10 cellular contexts compared by ENCODE assay signal in genomic region chr1:118304722-118305344, GRCh38.
DNase-seq lines count a peak whose midpoint lies in the region; ATAC-seq and TF ChIP-seq lines count a peak whose summit lies in the region.
"Had no signal": no experiment of that assay in that cellular context is flagged by ENCODE, and none has a peak within 500 bp of the region (broad histone marks: within the 10 kb centered on the region; RNA-seq: fewer than 3 reads in every experiment).

No MANE protein-coding gene starts in this region.

- H3K36me3 Mint-ChIP-seq in brain, result no peaks in the 10 kb centered on the region
- H3K36me3 Mint-ChIP-seq in natural killer cell treated with Interleukin-12 subunit alpha and Interleukin-12 subunit beta and Interleukin-15 and Interleukin-18, amount 100 ng/mL, for 72 hours, result no peaks in the 10 kb centered on the region

- H4K5ac ChIP-seq in mesendoderm (ENCODE audit: low read length), result no peak overlapping the region

- no peaks in the 10 kb centered on the region for H3K79me1 ChIP-seq in mesendoderm (ENCODE audit: low read length)

- H3K4me3 Mint-ChIP-seq in brain, result no peak overlapping the region
- no peak overlapping the region for H3K4me3 Mint-ChIP-seq in natural killer cell treated with Interleukin-12 subunit alpha and Interleukin-12 subunit beta and Interleukin-15 and Interleukin-18, amount 100 ng/mL, for 72 hours

- no peaks in the 10 kb centered on the region for H3K27me3 Mint-ChIP-seq in brain
- H3K27me3 Mint-ChIP-seq in natural killer cell treated with Interleukin-12 subunit alpha and Interleukin-12 subunit beta and Interleukin-15 and Interleukin-18, amount 100 ng/mL, for 72 hours, result no peaks in the 10 kb centered on the region

- H2BK5ac ChIP-seq in mesendoderm (ENCODE audit: low read length), result no peak overlapping the region

- peak overlapping the region in 1 of 5 experiments; percentile 30 for H3K27ac Mint-ChIP-seq in brain
- H3K27ac Mint-ChIP-seq in natural killer cell treated with Interleukin-12 subunit alpha and Interleukin-12 subunit beta and Interleukin-15 and Interleukin-18, amount 100 ng/mL, for 72 hours, result no peak overlapping the region

- no peak overlapping the region for H3K4me2 ChIP-seq in mesendoderm (ENCODE audit: low read length)

- H3K4me1 Mint-ChIP-seq in brain, result peaks cover 30% of the 10 kb centered on the region
- H3K4me1 Mint-ChIP-seq in natural killer cell treated with Interleukin-12 subunit alpha and Interleukin-12 subunit beta and Interleukin-15 and Interleukin-18, amount 100 ng/mL, for 72 hours (ENCODE audit: low read depth in 2 of 2), result no peaks in the 10 kb centered on the region

- H4K8ac ChIP-seq in mesendoderm (ENCODE audit: low read depth, low read length), result no peak overlapping the region

- no peak overlapping the region for H2BK120ac ChIP-seq in mesendoderm (ENCODE audit: low read depth, low read length)

- H3K9ac ChIP-seq in mesendoderm (ENCODE audit: low read length), result no peak overlapping the region

- no peaks in the 10 kb centered on the region for H3K36me3 ChIP-seq in mesendoderm (ENCODE audit: control insufficient read depth, insufficient read depth, low read length)

- no peak overlapping the region for H3K4me3 ChIP-seq in mesendoderm (ENCODE audit: low read length)

- in situ Hi-C loops in Caki2 (cut with HindIII; ENCODE audit: low pct_unique_long_range_greater_than_20kb, low sequenced_read_pairs), result no loop called here

- H3K23ac ChIP-seq in mesendoderm (ENCODE audit: low read length), result no peak overlapping the region

- no peak overlapping the region for H2AK5ac ChIP-seq in mesendoderm (ENCODE audit: low read length)

- H3K79me2 ChIP-seq in mesendoderm (ENCODE audit: control insufficient read depth, insufficient read depth, low read length), result no peaks in the 10 kb centered on the region

- H2BK15ac ChIP-seq in mesendoderm (replicated peaks; ENCODE audit: low read depth), result no peak overlapping the region

- WGBS in mesendoderm (ENCODE audit: extremely low coverage, insufficient coverage, low lambda C conversion rate), result no CpG with 5 or more reads among the region's 4 CpGs

- peak; percentile 50 to 64 for TF ChIP-seq CTCF in brain (conservative IDR thresholded peaks at IDR 0.05)

- H3K56ac ChIP-seq in mesendoderm (ENCODE audit: low read length), result no peak overlapping the region

- no peak overlapping the region for H3K18ac ChIP-seq in mesendoderm (ENCODE audit: low read length)

- ATAC-seq in natural killer cell treated with Interleukin-12 subunit alpha and Interleukin-12 subunit beta and Interleukin-15 and Interleukin-18, amount 100 ng/mL, for 72 hours, result no peak
- ATAC-seq in GM21526 (IDR thresholded peaks at IDR 0.05; ENCODE audit: low FRiP score, unreplicated experiment), result no peak

- H3K27ac ChIP-seq in mesendoderm (ENCODE audit: low read depth, low read length), result no peak overlapping the region

- no peaks in the 10 kb centered on the region for H3K4me1 ChIP-seq in mesendoderm (ENCODE audit: control insufficient read depth, low read depth, low read length)

- H3K9me3 Mint-ChIP-seq in brain, result peaks cover 0 to 3% (median 0%) of the 10 kb centered on the region in 5 experiments
- peaks cover 5% of the 10 kb centered on the region for H3K9me3 Mint-ChIP-seq in natural killer cell treated with Interleukin-12 subunit alpha and Interleukin-12 subunit beta and Interleukin-15 and Interleukin-18, amount 100 ng/mL, for 72 hours

- no peak overlapping the region for H3K4ac ChIP-seq in mesendoderm (ENCODE audit: low read depth, low read length)

- no peaks in the 10 kb centered on the region for H3K27me3 ChIP-seq in mesendoderm (ENCODE audit: insufficient read depth, low read length, poor library complexity)

- DNase-seq in Caki2 (ENCODE audit: low read depth) (peak; percentile 4), Kasumi-1 (lab: John Stamatoyannopoulos, UW) (peak; percentile 46 to 54), mesendoderm (peak; percentile 51), mucosa of gallbladder (ENCODE audit: low spot score) (no peak), amniotic stem cell (lab: John Stamatoyannopoulos, UW) (no peak)
- DNase-seq in natural killer cell treated with Interleukin-12 subunit alpha and Interleukin-12 subunit beta and Interleukin-15 and Interleukin-18, amount 100 ng/mL, for 72 hours (ENCODE audit: low spot score), result no peak
- DNase-seq: caudate nucleus, T-helper 9 cell had no signal

Comparison
In these comparisons a context has a peak if more than half of its experiments do, and no peak if none do; other contexts are left out.
1. DNase-seq: peak in Caki2 (single experiment), Kasumi-1 (2 of 2) and mesendoderm (single experiment); none in natural killer cell treated with Interleukin-12 subunit alpha and Interleukin-12 subunit beta and Interleukin-15 and Interleukin-18, amount 100 ng/mL, for 72 hours (single experiment), mucosa of gallbladder (single experiment) and amniotic stem cell (single experiment).